Comparison of ENCODE assay signal across 26 cellular contexts in the genomic region with DNA sequence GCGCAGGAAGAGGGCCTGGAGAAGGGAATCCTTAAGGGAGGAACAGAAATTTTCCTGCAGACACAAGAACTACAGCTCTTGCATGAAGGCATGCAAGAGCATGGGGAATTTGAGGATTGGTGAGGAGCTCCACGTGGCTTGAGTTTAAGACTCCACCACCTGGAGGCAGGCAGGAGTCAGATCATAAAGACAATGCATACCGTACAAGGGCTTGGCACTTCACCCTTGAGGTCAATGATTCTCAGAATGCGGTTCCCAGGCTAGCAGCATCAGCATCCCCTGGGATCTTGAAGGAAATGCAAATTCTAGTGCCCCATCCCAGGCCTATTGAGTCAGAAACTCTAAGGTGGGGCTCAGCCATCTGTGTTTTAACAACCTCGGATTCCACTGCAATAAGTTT.
DNase-seq lines count a peak whose midpoint lies in the region; ATAC-seq, FAIRE-seq and TF ChIP-seq lines count a peak whose summit lies in the region.
"Had no signal": no experiment of that assay in that cellular context is flagged by ENCODE, and none has a peak within 500 bp of the region (broad histone marks: within the 10 kb centered on the region; RNA-seq: fewer than 3 reads in every experiment).

No MANE protein-coding gene starts in this region.

- in situ Hi-C loops in HepG2 (cut with HindIII; ENCODE audit: extremely low pct_ligation_motif_present, low pct_unique_long_range_greater_than_20kb) = no loop called here
- in situ Hi-C loops in G401 (cut with HindIII; ENCODE audit: low sequenced_read_pairs) = no loop called here

- BruUV-seq in HepG2 (replicated peaks; lab: Mats Ljungman, UMichigan) = no TSS peak

- no peaks in the 10 kb centered on the region for H3K36me3 ChIP-seq in HepG2 (replicated peaks in 1 of 2; ENCODE audit: control insufficient read depth in 1 of 2, insufficient read depth in 2 of 2, low read length in 2 of 2)
- H3K36me3 ChIP-seq in right lobe of liver = no peaks in the 10 kb centered on the region
- H3K36me3 ChIP-seq in NT2/D1 (ENCODE audit: insufficient read depth, insufficient read length, low read length) = no peaks in the 10 kb centered on the region

- no peak for TF ChIP-seq RAD21 in HepG2 (CRISPR knock-in tag; IDR thresholded peaks at IDR 0.05)

- intact Hi-C loops in HepG2 (cut with micrococcal nuclease; ENCODE audit: unreplicated experiment) (no loop called here), right lobe of liver (cut with DNase I) (no loop called here)

- TF ChIP-seq EP300 in HepG2 (IDR thresholded peaks at IDR 0.05; ENCODE audit: low read depth in 2 of 2, low read length in 2 of 2) (no peak), HepG2 (CRISPR knock-in tag; IDR thresholded peaks at IDR 0.05; ENCODE audit: borderline replicate concordance) (no peak)

- DNase-seq in HepG2 (ENCODE audit: low spot score) (no peak), right lobe of liver (no peak), NT2/D1 (ENCODE audit: low read depth, low spot score) (peak; percentile 25), iPS DF 19.7 (ENCODE audit: low read depth, low spot score) (peak; percentile 1), midbrain (lab: John Stamatoyannopoulos, UW) (no peak), G401 (ENCODE audit: low spot score) (no peak), DMS79 treated with DMSO at 0.1 percent for 48 hours (lab: John Stamatoyannopoulos, UW) (no peak)
- DNase-seq: 8988T; AML-193; C1 segment of cervical spinal cord; Calu3; CD8-positive, alpha-beta T cell; GM23248; Kasumi-1; MM.1S; NCI-H1092; NCI-H1436; NCI-H187 treated with DMSO at 0.1 percent for 48 hours; NCI-H2107; NCI-H226; NCI-H524; NCI-H774; PC-3; RPMI8226; SHP77 had no signal

- no peak for TF ChIP-seq POLR2A in HepG2 (IDR thresholded peaks at IDR 0.05; ENCODE audit: insufficient read depth in 1 of 2, low read depth in 2 of 2, low read length in 2 of 2)
- TF ChIP-seq POLR2A in right lobe of liver (IDR thresholded peaks at IDR 0.05) = no peak

- WGBS in HepG2 (ENCODE audit: low lambda C conversion rate) = 5% methylated on average over 3 of the region's 5 CpGs
- whole genome bisulfite sequencing in right lobe of liver (ENCODE audit: insufficient coverage, low coverage, low lambda C conversion rate, missing lambda C conversion rate) = 50% methylated on average over 2 of the region's 5 CpGs

- CTCF ChIA-PET in HepG2 (lab: Yijun Ruan, JAX; ENCODE audit: low intra/inter-chr PET ratio, low total read pairs) = no interaction called here

- H3K79me2 ChIP-seq in HepG2 (ENCODE audit: insufficient read depth, low read length) = no peaks in the 10 kb centered on the region

- H4K20me1 ChIP-seq in HepG2 (ENCODE audit: insufficient read depth, low read length) = no peaks in the 10 kb centered on the region

- no peak overlapping the region for H3K4me2 ChIP-seq in HepG2 (ENCODE audit: low read depth, low read length)

- no peaks in the 10 kb centered on the region for H3K4me1 ChIP-seq in HepG2 (ENCODE audit: insufficient read depth, low read length)
- no peaks in the 10 kb centered on the region for H3K4me1 ChIP-seq in right lobe of liver
- no peaks in the 10 kb centered on the region for H3K4me1 ChIP-seq in NT2/D1 (ENCODE audit: insufficient read depth, insufficient read length)

- H3K4me3 ChIP-seq in HepG2 (replicated peaks in 1 of 3; ENCODE audit: insufficient read depth in 1 of 3, low read depth in 2 of 3, low read length in 3 of 3) (no peak overlapping the region), right lobe of liver (no peak overlapping the region), NT2/D1 (ENCODE audit: insufficient read length, low read depth) (no peak overlapping the region)
- H3K4me3 ChIP-seq: GM23248 had no signal

- H3K9ac ChIP-seq in HepG2 (ENCODE audit: insufficient read depth, low read depth, low read length) (no peak overlapping the region), NT2/D1 (ENCODE audit: insufficient read length, low read depth) (no peak overlapping the region)
- H3K9ac ChIP-seq: GM23248 had no signal

- no peak for FAIRE-seq in HepG2 (lab: Jason Lieb, UNC)

- H3K27ac ChIP-seq in HepG2 (ENCODE audit: extremely low read length, insufficient read depth, low read length) (no peak overlapping the region), right lobe of liver (no peak overlapping the region)
- H3K27ac ChIP-seq: GM23248 had no signal

- no peak overlapping the region for H2AFZ ChIP-seq in HepG2 (ENCODE audit: low read length)
- H2AFZ ChIP-seq: GM23248 had no signal

- TF ChIP-seq CTCF in HepG2 (CRISPR knock-in tag; IDR thresholded peaks at IDR 0.05) (no peak), right lobe of liver (IDR thresholded peaks at IDR 0.05) (no peak)

- H3K9me3 ChIP-seq in HepG2 (ENCODE audit: low read length) (no peaks in the 10 kb centered on the region), right lobe of liver (no peaks in the 10 kb centered on the region), NT2/D1 (ENCODE audit: insufficient read depth, low read length) (no peaks in the 10 kb centered on the region)

- POLR2A ChIA-PET in HepG2 (lab: Yijun Ruan, JAX) = no interaction called here

- ATAC-seq in HepG2 (no peak), right lobe of liver (no peak), GM19455 (IDR thresholded peaks at IDR 0.05; ENCODE audit: unreplicated experiment) (no peak)
- ATAC-seq: CD8-positive, alpha-beta T cell; PC-3 had no signal

- H3K27me3 ChIP-seq in HepG2 (ENCODE audit: control insufficient read depth in 1 of 2, insufficient read depth in 2 of 2, low read length in 2 of 2) (no peaks in the 10 kb centered on the region; a peak in 1 of 5 replicates), right lobe of liver (no peaks in the 10 kb centered on the region), NT2/D1 (ENCODE audit: insufficient read depth, insufficient read length) (no peaks in the 10 kb centered on the region)

TF ChIP-seq in HepG2, 621 proteins besides CTCF, POLR2A, EP300 and RAD21:
- TF ChIP-seq ZNF747 (CRISPR knock-in tag; IDR thresholded peaks at IDR 0.05; ENCODE audit: borderline replicate concordance) = no peak
- TF ChIP-seq MNT (IDR thresholded peaks at IDR 0.05) = peak; percentile 26; the same call in 1 of the 2 replicates

Comparison
In these comparisons a context has a peak if more than half of its experiments do, and no peak if none do; other contexts are left out.
1. DNase-seq: peak in NT2/D1 (single experiment) and iPS DF 19.7 (single experiment); none in HepG2 (single experiment), right lobe of liver (0 of 3), midbrain (single experiment), G401 (single experiment) and DMS79 treated with DMSO at 0.1 percent for 48 hours (single experiment).